ENCODE assay signal across 8 cellular contexts in genomic region chr15:64095431-64095794, GRCh38. TPM values are rescaled to one million over a fixed set of nuclear protein-coding genes. Genes with fewer than 3 reads are reported as not detected.
A peak's percentile ranks its signal among the peaks of the same experiment; 100 is the strongest.
DNase-seq lines count a peak whose midpoint lies in the region; ATAC-seq and TF ChIP-seq lines count a peak whose summit lies in the region.

No MANE protein-coding gene starts in this region.

- ATAC-seq in activated CD4-positive, alpha-beta T cell treated with anti-CD3 and anti-CD28 coated beads for 36 hours = no peak
- no peak for ATAC-seq in left lung

- no peaks in the 10 kb centered on the region for H3K9me3 Mint-ChIP-seq in activated CD4-positive, alpha-beta T cell treated with anti-CD3 and anti-CD28 coated beads for 36 hours (ENCODE audit: low read depth)

- CTCF ChIA-PET in activated CD4-positive, alpha-beta T cell treated with anti-CD3 and anti-CD28 coated beads for 36 hours (lab: Charles Lee) = interaction anchor here (0.6 to 0.9 kb wide), 4 partner anchors 9 to 263 kb away, joined by 3 to 5 read pairs (median 4); no protein-coding TSS in a partner anchor

- H3K27ac ChIP-seq in adrenal gland (peak overlapping the region in 4 of 5 donors; percentile 55 to 96 (median 86)), left lung (peak overlapping the region; percentile 87 to 94), temporal lobe (ENCODE audit: low read depth, low read length) (peak overlapping the region; percentile 92)

- peak overlapping the region; percentile 96 for H3K27ac Mint-ChIP-seq in activated CD4-positive, alpha-beta T cell treated with anti-CD3 and anti-CD28 coated beads for 36 hours

- no peak for TF ChIP-seq CTCF in adrenal gland (IDR thresholded peaks at IDR 0.05)
- TF ChIP-seq CTCF in left lung (IDR thresholded peaks at IDR 0.05) = no peak

- H3K4me3 ChIP-seq in adrenal gland = peak overlapping the region in 1 of 4 donors; percentile 76
- H3K4me3 ChIP-seq in left lung = peak overlapping the region; percentile 96 to 98

- no peak for DNase-seq in activated CD4-positive, alpha-beta T cell treated with anti-CD3 and anti-CD28 coated beads for 36 hours
- DNase-seq in activated CD4-positive, alpha-beta T cell treated with anti-CD3 and anti-CD28 coated beads, Interleukin-2, amount 50 U/mL, for 1 hour = no peak
- no peak for DNase-seq in adrenal gland
- DNase-seq in left lung = no peak
- no peak for DNase-seq in DMS153 treated with DMSO at 0.1 percent for 48 hours (lab: John Stamatoyannopoulos, UW; ENCODE audit: unreplicated experiment)
- DNase-seq in RPMI8226 = no peak
- no peak for DNase-seq in superior temporal gyrus (ENCODE audit: extremely low spot score)

- no peak for TF ChIP-seq POLR2A in adrenal gland (IDR thresholded peaks at IDR 0.05)

- peak overlapping the region; percentile 91 for H3K4me3 Mint-ChIP-seq in activated CD4-positive, alpha-beta T cell treated with anti-CD3 and anti-CD28 coated beads for 36 hours

- POLR2A ChIA-PET in activated CD4-positive, alpha-beta T cell treated with anti-CD3 and anti-CD28 coated beads for 36 hours (lab: Charles Lee) = interaction anchor here (0.6 to 0.8 kb wide), 2 partner anchors 161 to 239 kb away, joined by 3 read pairs; no protein-coding TSS in a partner anchor

- H3K27me3 ChIP-seq in adrenal gland (no peaks in the 10 kb centered on the region), left lung (no peaks in the 10 kb centered on the region)

- 34 to 48% (median 41%) methylated on average over 4 of the region's 4 CpGs for WGBS in adrenal gland, 4 donors

- H3K9me3 ChIP-seq in adrenal gland (replicated peaks in 1 of 3) = no peaks in the 10 kb centered on the region
- H3K9me3 ChIP-seq in left lung = no peaks in the 10 kb centered on the region

- no peaks in the 10 kb centered on the region for H3K27me3 Mint-ChIP-seq in activated CD4-positive, alpha-beta T cell treated with anti-CD3 and anti-CD28 coated beads for 36 hours

- H3K4me1 ChIP-seq in adrenal gland (replicated peaks in 1 of 2) (peaks cover 53 to 64% of the 10 kb centered on the region in 2 donors), left lung (peaks cover 24 to 82% of the 10 kb centered on the region in 2 donors)

- peaks cover 10% of the 10 kb centered on the region for H3K36me3 Mint-ChIP-seq in activated CD4-positive, alpha-beta T cell treated with anti-CD3 and anti-CD28 coated beads for 36 hours (ENCODE audit: low read depth)

- intact Hi-C loops in activated CD4-positive, alpha-beta T cell treated with anti-CD3 and anti-CD28 coated beads for 36 hours (cut with DNase I, micrococcal nuclease) = loop anchor here (1.0 to 10.0 kb wide), 12 partner anchors 68 to 1037 kb away; partner anchors contain the start of genes TRIP4 (in 2 of the 2), USP3 (in 2 of the 2), CSNK1G1 (in 1 of the 2) and LACTB (in 1 of the 2)
- intact Hi-C loops in adrenal gland (cut with DNase I) = no loop called here
- intact Hi-C loops in left lung (cut with DNase I) = no loop called here

- no peaks in the 10 kb centered on the region for H3K36me3 ChIP-seq in adrenal gland (replicated peaks in 1 of 2)
- no peaks in the 10 kb centered on the region for H3K36me3 ChIP-seq in left lung

- peaks cover 48% of the 10 kb centered on the region for H3K4me1 Mint-ChIP-seq in activated CD4-positive, alpha-beta T cell treated with anti-CD3 and anti-CD28 coated beads for 36 hours

RNA-seq across cellular contexts. Expression of gene SNX1, which starts 0.4 kb away (rescaled TPM):
- 100 to 1,000 TPM in 1 of 2 experiments, 10 to 100 TPM in 1; 92.2 to 108 TPM for total RNA-seq in activated CD4-positive, alpha-beta T cell treated with anti-CD3 and anti-CD28 coated beads for 36 hours
- total RNA-seq in adrenal gland (100 to 1,000 TPM in 6 of 8 donors, 10 to 100 TPM in 2; 79.7 to 251 (median 145) TPM), left lung (100 to 1,000 TPM; 150 to 160 TPM), temporal lobe (26.8 TPM)
- polyA plus RNA-seq in adrenal gland = 100 to 1,000 TPM in 1 of 3 donors, 10 to 100 TPM in 2; 69.3 to 119 (median 78.1) TPM

RNA-seq across cellular contexts. Expression of gene CIAO2A, which starts 1.8 kb away (rescaled TPM):
- total RNA-seq in activated CD4-positive, alpha-beta T cell treated with anti-CD3 and anti-CD28 coated beads for 36 hours = 100 to 1,000 TPM in 1 of 2 experiments, 10 to 100 TPM in 1; 95.5 to 111 TPM
- 100 to 1,000 TPM in 5 of 8 donors, 10 to 100 TPM in 3; 49.2 to 209 (median 118) TPM for total RNA-seq in adrenal gland
- 100 to 1,000 TPM in 2 of 3 donors, 10 to 100 TPM in 1; 93.6 to 154 (median 108) TPM for polyA plus RNA-seq in adrenal gland
- total RNA-seq in left lung = 10 to 100 TPM; 51.4 to 73.0 TPM
- total RNA-seq in temporal lobe = 29.0 TPM

RNA-seq across cellular contexts. Expression of gene DAPK2, which starts 49.1 kb away (rescaled TPM):
- 1 to 10 TPM; 1.0 to 1.3 TPM for total RNA-seq in activated CD4-positive, alpha-beta T cell treated with anti-CD3 and anti-CD28 coated beads for 36 hours
- total RNA-seq in adrenal gland = 1 to 10 TPM; 2.9 to 8.4 (median 6.5) TPM
- 1 to 10 TPM in 2 of 3 donors, under 1 TPM in 1; 0.97 to 8.7 (median 6.4) TPM for polyA plus RNA-seq in adrenal gland
- total RNA-seq in left lung = 10 to 100 TPM; 23.8 to 59.3 TPM
- total RNA-seq in temporal lobe = 3.4 TPM

RNA-seq across cellular contexts. Expression of gene SNX22, which starts 56.1 kb away (rescaled TPM):
- under 1 TPM; 0.59 to 0.79 TPM for total RNA-seq in activated CD4-positive, alpha-beta T cell treated with anti-CD3 and anti-CD28 coated beads for 36 hours
- 1 to 10 TPM in 4 of 8 donors, under 1 TPM in 4; 0.35 to 2.5 (median 1.0) TPM for total RNA-seq in adrenal gland
- 1 to 10 TPM in 2 of 3 donors, under 1 TPM in 1; 0.15 to 3.1 (median 2.3) TPM for polyA plus RNA-seq in adrenal gland
- 1 to 10 TPM; 6.2 to 7.4 TPM for total RNA-seq in left lung
- 4.2 TPM for total RNA-seq in temporal lobe

Comparison
In these comparisons a context has a peak if more than half of its experiments do, and no peak if none do; other contexts are left out.
1. intact Hi-C loops: an anchor here in activated CD4-positive, alpha-beta T cell treated with anti-CD3 and anti-CD28 coated beads for 36 hours (1.0 to 10.0 kb wide); none called in adrenal gland and left lung.